21 cellular contexts compared by ENCODE assay signal in the genomic region with DNA sequence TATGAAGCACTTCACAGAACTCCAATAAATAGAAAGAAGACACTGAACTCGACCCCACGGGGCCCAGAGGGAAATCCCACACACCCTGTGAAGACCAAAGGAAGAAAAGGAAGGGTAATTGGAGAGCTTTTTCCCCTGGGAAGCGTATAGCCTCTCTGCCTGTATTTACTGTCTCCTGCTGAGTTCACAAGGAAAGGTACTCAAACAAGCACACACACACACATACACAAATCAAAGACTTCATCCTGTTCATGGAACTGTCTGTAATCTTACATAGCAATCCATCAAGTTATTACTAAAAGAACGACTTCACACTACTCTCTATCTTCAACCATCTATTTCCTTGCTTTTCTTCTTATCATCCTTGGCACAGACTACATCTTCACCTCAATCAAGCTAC. TPM values are rescaled to one million over a fixed set of nuclear protein-coding genes. Genes with fewer than 3 reads are reported as not detected.
DNase-seq lines count a peak whose midpoint lies in the region; ATAC-seq and TF ChIP-seq lines count a peak whose summit lies in the region.
"Had no signal": no experiment of that assay in that cellular context is flagged by ENCODE, and none has a peak within 500 bp of the region (broad histone marks: within the 10 kb centered on the region; RNA-seq: fewer than 3 reads in every experiment).

No MANE protein-coding gene starts in this region.

- no peaks in the 10 kb centered on the region for H3K9me2 ChIP-seq in PC-9 (ENCODE audit: insufficient read depth)

- peak overlapping the region; percentile 38 for H3K27ac Mint-ChIP-seq in stimulated activated naive CD8-positive, alpha-beta T cell treated with anti-CD3 and anti-CD28 coated beads, Interleukin-15, Interleukin-2, amounts not matched to agents 100 ng/mL and 50 ng/mL, for 24 hours
- peak overlapping the region; percentile 70 for H3K27ac Mint-ChIP-seq in endothelial cell (ENCODE audit: unreplicated experiment)
- H3K27ac Mint-ChIP-seq: activated CD4-positive, alpha-beta memory T cell treated with anti-CD3 and anti-CD28 coated beads, Interleukin-2, amount 10 ng/mL, durations not matched to agents 7 days and 5 days; activated T-cell treated with anti-CD3 and anti-CD28 coated beads, Interleukin-2, amount 50 U/mL, for 72 hours had no signal

- POLR2A ChIA-PET in PC-9 (lab: Charles Lee; ENCODE audit: unreplicated experiment), result no interaction called here

- H3K36me3 ChIP-seq in effector memory CD4-positive, alpha-beta T cell (ENCODE audit: control insufficient read depth, insufficient read depth, low read length), result peaks cover 4% of the 10 kb centered on the region
- no peaks in the 10 kb centered on the region for H3K36me3 ChIP-seq in PC-9 (ENCODE audit: low read depth)
- H3K36me3 ChIP-seq: HAP-1, WERI-Rb-1 had no signal

- no peak for DNase-seq in stimulated activated naive CD8-positive, alpha-beta T cell treated with anti-CD3 and anti-CD28 coated beads, Interleukin-15, Interleukin-2, amounts not matched to agents 100 U/mL and 50 U/mL, for 24 hours
- peak; percentile 27 for DNase-seq in NCI-H345 (lab: John Stamatoyannopoulos, UW)
- no peak for DNase-seq in endothelial cell (ENCODE audit: low spot score)
- DNase-seq in effector memory CD4-positive, alpha-beta T cell, result no peak
- no peak for DNase-seq in PC-9
- no peak for DNase-seq in NOMO-1 treated with dmso at 0.1 percent for 144 hours (lab: John Stamatoyannopoulos, UW; ENCODE audit: unreplicated experiment)
- DNase-seq: activated CD4-positive, alpha-beta memory T cell treated with anti-CD3 and anti-CD28 coated beads, Interleukin-2, amount 10 ng/mL, durations not matched to agents 7 days and 5 days; activated T-cell treated with anti-CD3 and anti-CD28 coated beads, Interleukin-2, amount 50 U/mL, for 72 hours; NCI-H226; nucleus accumbens; OCI-M1; right cardiac atrium; SHP77 treated with DMSO at 0.1 percent for 48 hours; stimulated activated naive CD4-positive, alpha-beta T cell; trophoblast cell; WERI-Rb-1 had no signal

- no peak overlapping the region for H3K4me3 ChIP-seq in effector memory CD4-positive, alpha-beta T cell (ENCODE audit: insufficient read depth, low read depth, low read length, poor library complexity, severe bottlenecking)
- H3K4me3 ChIP-seq in PC-9, result no peak overlapping the region
- H3K4me3 ChIP-seq: esophagus muscularis mucosa, HAP-1, K562 had no signal

- H3K79me2 ChIP-seq in PC-9 (ENCODE audit: low read depth), result no peaks in the 10 kb centered on the region

- peaks cover 80% of the 10 kb centered on the region for H3K36me3 Mint-ChIP-seq in stimulated activated naive CD8-positive, alpha-beta T cell treated with anti-CD3 and anti-CD28 coated beads, Interleukin-15, Interleukin-2, amounts not matched to agents 100 ng/mL and 50 ng/mL, for 24 hours (ENCODE audit: low read depth)
- H3K36me3 Mint-ChIP-seq in endothelial cell (ENCODE audit: low read depth, unreplicated experiment), result peaks cover 20% of the 10 kb centered on the region

- H3K4me1 Mint-ChIP-seq in stimulated activated naive CD8-positive, alpha-beta T cell treated with anti-CD3 and anti-CD28 coated beads, Interleukin-15, Interleukin-2, amounts not matched to agents 100 ng/mL and 50 ng/mL, for 24 hours (ENCODE audit: low read depth), result peaks cover 73% of the 10 kb centered on the region
- peaks cover 26% of the 10 kb centered on the region for H3K4me1 Mint-ChIP-seq in endothelial cell (ENCODE audit: unreplicated experiment)

- CTCF ChIA-PET in PC-9 (lab: Charles Lee), result no interaction called here

- H3K4me2 ChIP-seq in PC-9, result no peak overlapping the region

- no peaks in the 10 kb centered on the region for H3F3A ChIP-seq in PC-9 (ENCODE audit: insufficient read depth, low read depth)

- intact Hi-C loops in PC-9 (cut with micrococcal nuclease; ENCODE audit: unreplicated experiment), result no loop called here

- no peaks in the 10 kb centered on the region for H4K20me1 ChIP-seq in PC-9 (ENCODE audit: insufficient read depth)

- no peaks in the 10 kb centered on the region for H3K27me3 Mint-ChIP-seq in stimulated activated naive CD8-positive, alpha-beta T cell treated with anti-CD3 and anti-CD28 coated beads, Interleukin-15, Interleukin-2, amounts not matched to agents 100 ng/mL and 50 ng/mL, for 24 hours
- peaks cover 2% of the 10 kb centered on the region for H3K27me3 Mint-ChIP-seq in endothelial cell (ENCODE audit: unreplicated experiment)
- H3K27me3 Mint-ChIP-seq: activated CD4-positive, alpha-beta memory T cell treated with anti-CD3 and anti-CD28 coated beads, Interleukin-2, amount 10 ng/mL, durations not matched to agents 7 days and 5 days had no signal

- no peak overlapping the region for H3K4me3 Mint-ChIP-seq in stimulated activated naive CD8-positive, alpha-beta T cell treated with anti-CD3 and anti-CD28 coated beads, Interleukin-15, Interleukin-2, amounts not matched to agents 100 ng/mL and 50 ng/mL, for 24 hours
- no peak overlapping the region for H3K4me3 Mint-ChIP-seq in endothelial cell (ENCODE audit: unreplicated experiment)
- H3K4me3 Mint-ChIP-seq: activated CD4-positive, alpha-beta memory T cell treated with anti-CD3 and anti-CD28 coated beads, Interleukin-2, amount 10 ng/mL, durations not matched to agents 7 days and 5 days; activated T-cell treated with anti-CD3 and anti-CD28 coated beads, Interleukin-2, amount 50 U/mL, for 72 hours had no signal

- no peak overlapping the region for H3K27ac ChIP-seq in effector memory CD4-positive, alpha-beta T cell (ENCODE audit: insufficient read depth, low read length, poor library complexity, severe bottlenecking)
- no peak overlapping the region for H3K27ac ChIP-seq in PC-9
- H3K27ac ChIP-seq: esophagus muscularis mucosa, WERI-Rb-1 had no signal

- no peaks in the 10 kb centered on the region for H3K4me1 ChIP-seq in effector memory CD4-positive, alpha-beta T cell (ENCODE audit: control insufficient read depth, insufficient read depth, low read length, poor library complexity, severe bottlenecking)
- no peaks in the 10 kb centered on the region for H3K4me1 ChIP-seq in PC-9 (replicated peaks; ENCODE audit: insufficient read depth)

- no peaks in the 10 kb centered on the region for H3K27me3 ChIP-seq in effector memory CD4-positive, alpha-beta T cell (replicated peaks; ENCODE audit: control insufficient read depth, insufficient read depth, low read length, poor library complexity, severe bottlenecking)
- peaks cover 53% of the 10 kb centered on the region for H3K27me3 ChIP-seq in PC-9 (ENCODE audit: insufficient read depth, low read depth)
- H3K27me3 ChIP-seq: esophagus muscularis mucosa had no signal

- no peaks in the 10 kb centered on the region for H3K9me3 ChIP-seq in effector memory CD4-positive, alpha-beta T cell (ENCODE audit: control insufficient read depth, low read length)
- H3K9me3 ChIP-seq in PC-9 (ENCODE audit: insufficient read depth, low read depth), result no peaks in the 10 kb centered on the region
- H3K9me3 ChIP-seq: esophagus muscularis mucosa, HAP-1 had no signal

- no TSS peak for BruUV-seq in PC-9 (replicated peaks; lab: Mats Ljungman, UMichigan)

- H3K9me3 Mint-ChIP-seq in stimulated activated naive CD8-positive, alpha-beta T cell treated with anti-CD3 and anti-CD28 coated beads, Interleukin-15, Interleukin-2, amounts not matched to agents 100 ng/mL and 50 ng/mL, for 24 hours, result no peaks in the 10 kb centered on the region
- H3K9me3 Mint-ChIP-seq in endothelial cell (ENCODE audit: unreplicated experiment), result no peaks in the 10 kb centered on the region
- H3K9me3 Mint-ChIP-seq: activated CD4-positive, alpha-beta memory T cell treated with anti-CD3 and anti-CD28 coated beads, Interleukin-2, amount 10 ng/mL, durations not matched to agents 7 days and 5 days; activated T-cell treated with anti-CD3 and anti-CD28 coated beads, Interleukin-2, amount 50 U/mL, for 72 hours had no signal

- TF ChIP-seq CTCF in endothelial cell (IDR thresholded peaks at IDR 0.05; ENCODE audit: unreplicated experiment), result no peak
- TF ChIP-seq CTCF in PC-9 (conservative IDR thresholded peaks at IDR 0.05), result no peak

- no peak for ATAC-seq in stimulated activated naive CD8-positive, alpha-beta T cell treated with anti-CD3 and anti-CD28 coated beads, Interleukin-15, Interleukin-2, amounts not matched to agents 100 U/mL and 50 U/mL, for 24 hours
- ATAC-seq in HG02870 (IDR thresholded peaks at IDR 0.05; ENCODE audit: unreplicated experiment), result no peak
- ATAC-seq: activated T-cell treated with anti-CD3 and anti-CD28 coated beads, Interleukin-2, amount 50 U/mL, for 72 hours; K562; right cardiac atrium had no signal

- H2AFZ ChIP-seq in PC-9, result no peak overlapping the region

RNA-seq across cellular contexts. Expression of gene FOXN3, which starts 15.2 kb away (rescaled TPM):
- total RNA-seq in endothelial cell (ENCODE audit: unreplicated experiment), result 108 TPM
- total RNA-seq in PC-9 (2021), result 4.2 and 5.3 TPM in 2 replicates

Comparison
In these comparisons a context has a peak if more than half of its experiments do, and no peak if none do; other contexts are left out.
1. RNA of gene FOXN3, which starts 15.2 kb away (total RNA-seq): 108 TPM in endothelial cell (single experiment); 4.2 to 5.3 TPM in PC-9; every median in the first group is over 10 times any median in the second.